In genomic region chr12:9762369-9762768, GRCh38 we compare ENCODE assay signal across 1 cellular context.
TF ChIP-seq lines count a peak whose summit lies in the region.

No MANE protein-coding gene starts in this region.

TF ChIP-seq in WTC11, 78 proteins besides CTCF, POLR2A, EP300 and RAD21 (continued from another document):
- TF ChIP-seq ZMAT4 (CRISPR knock-in tag; IDR thresholded peaks at IDR 0.05): no peak
- no peak for TF ChIP-seq ATF2 (CRISPR knock-in tag; IDR thresholded peaks at IDR 0.05; ENCODE audit: borderline replicate concordance, low read depth)
- no peak for TF ChIP-seq OVOL2 (CRISPR knock-in tag; IDR thresholded peaks at IDR 0.05; ENCODE audit: borderline replicate concordance)
- no peak for TF ChIP-seq ETV6 (CRISPR knock-in tag; IDR thresholded peaks at IDR 0.05)
- TF ChIP-seq EMX1 (CRISPR knock-in tag; IDR thresholded peaks at IDR 0.05): no peak
- no peak for TF ChIP-seq ZSCAN18 (CRISPR knock-in tag; IDR thresholded peaks at IDR 0.05)
- TF ChIP-seq ELF4 (CRISPR knock-in tag; IDR thresholded peaks at IDR 0.05; ENCODE audit: low read depth): no peak
- no peak for TF ChIP-seq SP1 (CRISPR knock-in tag; conservative IDR thresholded peaks at IDR 0.05)
- TF ChIP-seq ZNF281 (CRISPR knock-in tag; IDR thresholded peaks at IDR 0.05): no peak
TF ChIP-seq in WTC11: peak in this region for 0.
